8 cellular contexts compared by ENCODE assay signal in the genomic region with DNA sequence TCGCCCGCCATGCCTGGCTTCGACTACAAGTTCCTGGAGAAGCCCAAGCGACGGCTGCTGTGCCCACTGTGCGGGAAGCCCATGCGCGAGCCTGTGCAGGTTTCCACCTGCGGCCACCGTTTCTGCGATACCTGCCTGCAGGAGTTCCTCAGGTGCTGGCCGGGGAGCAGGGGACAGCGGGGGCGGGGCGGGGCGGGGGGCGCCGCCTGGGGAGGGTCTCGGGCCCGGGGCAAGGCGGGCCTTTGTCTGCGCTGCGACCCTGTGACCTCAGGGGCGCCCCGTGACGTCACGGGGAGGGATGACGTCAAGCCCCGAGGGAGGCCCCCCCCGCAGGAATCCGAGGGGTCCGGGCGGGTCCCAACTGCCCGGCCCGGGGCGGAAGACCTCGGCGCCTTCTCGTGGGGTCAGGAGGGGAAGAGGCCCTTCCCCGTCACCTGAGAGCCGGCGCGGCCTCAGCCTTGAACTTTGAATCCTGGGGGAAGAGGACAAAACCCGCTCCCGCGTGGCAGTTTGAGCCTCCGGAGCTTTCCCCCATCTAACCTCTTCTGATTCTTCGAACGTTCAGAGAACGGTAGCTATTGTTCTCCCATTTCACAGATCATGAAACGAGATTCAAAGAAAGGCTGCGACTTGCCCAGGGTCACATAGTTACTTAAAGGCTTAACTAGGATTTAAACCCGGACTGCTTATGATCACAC. TPM values are rescaled to one million over a fixed set of nuclear protein-coding genes. Genes with fewer than 3 reads are reported as not detected.
DNase-seq lines count a peak whose midpoint lies in the region; ATAC-seq and TF ChIP-seq lines count a peak whose summit lies in the region.

No MANE protein-coding gene starts in this region.

- H3K27ac Mint-ChIP-seq in chondrocyte (ENCODE audit: unreplicated experiment) = peak overlapping the region; percentile 94

- intact Hi-C loops in left lung (cut with DNase I) = no loop called here

- TF ChIP-seq RAD21 in Ishikawa (IDR thresholded peaks at IDR 0.05; ENCODE audit: low read depth) = no peak

- in situ Hi-C loops in ACHN (cut with HindIII; ENCODE audit: low pct_ligation_motif_present, low pct_unique_long_range_greater_than_20kb, low sequenced_read_pairs) = no loop called here

- H3K36me3 ChIP-seq in left lung = peaks cover 0 to 20% of the 10 kb centered on the region in 2 donors

- peaks cover 8% of the 10 kb centered on the region for H3K36me3 Mint-ChIP-seq in chondrocyte (ENCODE audit: low read depth)

- TF ChIP-seq CTCF in chondrocyte (IDR thresholded peaks at IDR 0.05) (no peak), left lung (IDR thresholded peaks at IDR 0.05) (no peak)

- peak overlapping the region; percentile 89 for H3K4me3 Mint-ChIP-seq in chondrocyte (ENCODE audit: unreplicated experiment)

- no peaks in the 10 kb centered on the region for H3K9me3 Mint-ChIP-seq in chondrocyte (ENCODE audit: low read depth)

- no peak for TF ChIP-seq EP300 in Ishikawa (IDR thresholded peaks at IDR 0.05; ENCODE audit: borderline replicate concordance)

- H3K4me1 Mint-ChIP-seq in chondrocyte (ENCODE audit: low read depth) = peaks cover 33% of the 10 kb centered on the region

- H3K27me3 ChIP-seq in left lung = peaks cover 0 to 22% of the 10 kb centered on the region in 2 donors

- H3K27ac ChIP-seq in left lung = peak overlapping the region; percentile 89 to 94

- DNase-seq in ACHN (peak; percentile 54), chondrocyte (ENCODE audit: low spot score) (peak; percentile 89), left lung (peak; percentile 65 to 86), T1000 (lab: John Stamatoyannopoulos, UW) (no peak)
- peak in 2 of 3 experiments; percentile 57 to 75 for DNase-seq in stimulated activated CD4-positive, alpha-beta T cell treated with anti-CD3 and anti-CD28 coated beads, TNF-alpha, amount 100 ng/mL, for 24 hours (ENCODE audit: low read depth in 3 of 3)

- H3K4me3 ChIP-seq in left lung = peak overlapping the region; percentile 69 to 73

- no peaks in the 10 kb centered on the region for H3K9me3 ChIP-seq in left lung

- H3K4me1 ChIP-seq in left lung = peaks cover 35 to 70% of the 10 kb centered on the region in 2 donors

- peak; percentile 21 for ATAC-seq in GM19328 (IDR thresholded peaks at IDR 0.05; ENCODE audit: unreplicated experiment)
- ATAC-seq in activated CD4-positive, CD25-positive, alpha-beta regulatory T cell treated with anti-CD3 and anti-CD28 coated beads, Interleukin-2, amount 50 U/mL, for 24 hours = peak; percentile 27 to 28
- no peak for ATAC-seq in left lung

- no peaks in the 10 kb centered on the region for H3K27me3 Mint-ChIP-seq in chondrocyte (ENCODE audit: low read depth)

TF ChIP-seq in Ishikawa, 13 proteins besides CTCF, POLR2A, EP300 and RAD21:
- TF ChIP-seq YY1 (IDR thresholded peaks at IDR 0.05; ENCODE audit: low read depth) (peak; percentile 73), ZBTB7A (IDR thresholded peaks at IDR 0.05; ENCODE audit: low read depth) (peak; percentile 86), FOXM1 (IDR thresholded peaks at IDR 0.05; ENCODE audit: borderline replicate concordance, low read depth) (no peak), CREB1 (IDR thresholded peaks at IDR 0.05; ENCODE audit: low read depth) (peak; percentile 90), TEAD4 (IDR thresholded peaks at IDR 0.05) (peak; percentile 69)
- TF ChIP-seq, protein P1, sequence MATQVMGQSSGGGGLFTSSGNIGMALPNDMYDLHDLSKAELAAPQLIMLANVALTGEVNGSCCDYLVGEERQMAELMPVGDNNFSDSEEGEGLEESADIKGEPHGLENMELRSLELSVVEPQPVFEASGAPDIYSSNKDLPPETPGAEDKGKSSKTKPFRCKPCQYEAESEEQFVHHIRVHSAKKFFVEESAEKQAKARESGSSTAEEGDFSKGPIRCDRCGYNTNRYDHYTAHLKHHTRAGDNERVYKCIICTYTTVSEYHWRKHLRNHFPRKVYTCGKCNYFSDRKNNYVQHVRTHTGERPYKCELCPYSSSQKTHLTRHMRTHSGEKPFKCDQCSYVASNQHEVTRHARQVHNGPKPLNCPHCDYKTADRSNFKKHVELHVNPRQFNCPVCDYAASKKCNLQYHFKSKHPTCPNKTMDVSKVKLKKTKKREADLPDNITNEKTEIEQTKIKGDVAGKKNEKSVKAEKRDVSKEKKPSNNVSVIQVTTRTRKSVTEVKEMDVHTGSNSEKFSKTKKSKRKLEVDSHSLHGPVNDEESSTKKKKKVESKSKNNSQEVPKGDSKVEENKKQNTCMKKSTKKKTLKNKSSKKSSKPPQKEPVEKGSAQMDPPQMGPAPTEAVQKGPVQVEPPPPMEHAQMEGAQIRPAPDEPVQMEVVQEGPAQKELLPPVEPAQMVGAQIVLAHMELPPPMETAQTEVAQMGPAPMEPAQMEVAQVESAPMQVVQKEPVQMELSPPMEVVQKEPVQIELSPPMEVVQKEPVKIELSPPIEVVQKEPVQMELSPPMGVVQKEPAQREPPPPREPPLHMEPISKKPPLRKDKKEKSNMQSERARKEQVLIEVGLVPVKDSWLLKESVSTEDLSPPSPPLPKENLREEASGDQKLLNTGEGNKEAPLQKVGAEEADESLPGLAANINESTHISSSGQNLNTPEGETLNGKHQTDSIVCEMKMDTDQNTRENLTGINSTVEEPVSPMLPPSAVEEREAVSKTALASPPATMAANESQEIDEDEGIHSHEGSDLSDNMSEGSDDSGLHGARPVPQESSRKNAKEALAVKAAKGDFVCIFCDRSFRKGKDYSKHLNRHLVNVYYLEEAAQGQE (IDR thresholded peaks at IDR 0.05; ENCODE audit: low read depth) = no peak
- TF ChIP-seq, protein P2, sequence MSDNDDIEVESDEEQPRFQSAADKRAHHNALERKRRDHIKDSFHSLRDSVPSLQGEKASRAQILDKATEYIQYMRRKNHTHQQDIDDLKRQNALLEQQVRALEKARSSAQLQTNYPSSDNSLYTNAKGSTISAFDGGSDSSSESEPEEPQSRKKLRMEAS (IDR thresholded peaks at IDR 0.05) = peak; percentile 88; the same call in 1 of the 2 replicates

RNA-seq across cellular contexts. Expression of a gene that starts 0.4 kb away (rescaled TPM):
- total RNA-seq in chondrocyte = 68.0 to 76.3 TPM (median 73.3 TPM) in 3 replicates
- total RNA-seq in left lung = 10 to 100 TPM; 66.1 to 81.7 TPM

RNA-seq across cellular contexts. Expression of a gene that starts 15.7 kb away (rescaled TPM):
- total RNA-seq in chondrocyte = 5.3 to 6.1 TPM (median 5.5 TPM) in 3 replicates
- 1 to 10 TPM; 5.6 to 7.5 TPM for total RNA-seq in left lung

RNA-seq across cellular contexts. Expression of a gene that starts 18.2 kb away (rescaled TPM):
- total RNA-seq in chondrocyte = 12.4 to 12.9 TPM (median 12.6 TPM) in 3 replicates
- 10 to 100 TPM; 18.4 to 20.7 TPM for total RNA-seq in left lung

RNA-seq across cellular contexts. Expression of a gene that starts 24.5 kb away (rescaled TPM):
- total RNA-seq in chondrocyte (853 to 1,026 TPM (median 884 TPM) in 3 replicates), left lung (1,000 to 10,000 TPM; 1,170 to 1,265 TPM)

RNA-seq across cellular contexts. Expression of a gene that starts 26.6 kb away (rescaled TPM):
- total RNA-seq in chondrocyte (128 to 132 TPM (median 131 TPM) in 3 replicates), left lung (10 to 100 TPM; 79.4 to 79.5 TPM)
